Comparison of ENCODE assay signal across 27 cellular contexts in genomic region chr18:13362617-13363016, GRCh38.
"Had no signal": no experiment of that assay in that cellular context is flagged by ENCODE, and none has a peak within 500 bp of the region (broad histone marks: within the 10 kb centered on the region; RNA-seq: fewer than 3 reads in every experiment).

No MANE protein-coding gene starts in this region.

- H3K27me3 ChIP-seq: body of pancreas, colonic mucosa, dorsolateral prefrontal cortex, gastrocnemius medialis, left lung, right atrium auricular region had no signal

- H2AFZ ChIP-seq: neural progenitor cell had no signal

- H3K4me3 ChIP-seq: body of pancreas, colonic mucosa, dorsolateral prefrontal cortex, gastrocnemius medialis, left lung, lower lobe of right lung, neural progenitor cell, right atrium auricular region, smooth muscle cell had no signal

- H3K36me3 ChIP-seq: colonic mucosa, gastrocnemius medialis, left lung, lower lobe of right lung, neural progenitor cell, right atrium auricular region had no signal

- H3K9me3 ChIP-seq: body of pancreas, colonic mucosa, gastrocnemius medialis, left lung, lower lobe of right lung, right atrium auricular region had no signal

- ATAC-seq: activated CD8-positive, alpha-beta memory T cell treated with anti-CD3 and anti-CD28 coated beads, Interleukin-2, amount 10 ng/mL, durations not matched to agents 7 days and 5 days; activated CD8-positive, alpha-beta T cell treated with anti-CD3 and anti-CD28 coated beads, Interleukin-2, amount 10 ng/mL, durations not matched to agents 7 days and 5 days; body of pancreas; gastrocnemius medialis; left lung; lower lobe of right lung; naive thymus-derived CD8-positive, alpha-beta T cell; stimulated activated memory B cell treated with anti-CD40 and anti-IgM and Interleukin-4, amounts not matched to agents 10 μg/mL and 1 μg/mL and 100 μg/mL, for 72 hours; stimulated activated naive CD8-positive, alpha-beta T cell treated with anti-CD3 and anti-CD28 coated beads, Interleukin-15, amount 100 ng/mL, for 72 hours; WTC11 had no signal

- H3K27ac ChIP-seq: body of pancreas, colonic mucosa, dorsolateral prefrontal cortex, gastrocnemius medialis, left lung, lower lobe of right lung, neural progenitor cell, right atrium auricular region had no signal

- H3K4me1 ChIP-seq: body of pancreas, colonic mucosa, gastrocnemius medialis, lower lobe of right lung had no signal

- DNase-seq: activated CD4-positive, alpha-beta T cell treated with anti-CD3 and anti-CD28 coated beads for 1 hour; activated CD8-positive, alpha-beta memory T cell treated with anti-CD3 and anti-CD28 coated beads, Interleukin-2, amount 10 ng/mL, durations not matched to agents 7 days and 5 days; activated CD8-positive, alpha-beta T cell treated with anti-CD3 and anti-CD28 coated beads, Interleukin-2, amount 10 ng/mL, durations not matched to agents 7 days and 5 days; activated effector memory CD4-positive, alpha-beta T cell treated with Interleukin-2 at 50 U/mL for 16 hours; activated naive CD4-positive, alpha-beta T cell treated with Interleukin-2 at 50 U/mL for 16 hours; anterior cingulate cortex; body of pancreas; colonic mucosa; dorsolateral prefrontal cortex; effector memory CD4-positive, alpha-beta T cell; gastrocnemius medialis; glutamatergic neuron; left lung; lower lobe of right lung; mesenchymal stem cell; naive thymus-derived CD8-positive, alpha-beta T cell; occipital lobe; stimulated activated CD4-positive, alpha-beta T cell treated with anti-CD3 and anti-CD28 coated beads, Interleukin-1b, Interleukin-23, amount 100 ng/mL, for 48 hours; stimulated activated CD4-positive, alpha-beta T cell treated with anti-CD3 and anti-CD28 coated beads, Interleukin-4, amount 100 ng/mL, for 4 hours; stimulated activated CD8-positive, alpha-beta memory T cell treated with anti-CD3 and anti-CD28 coated beads, Interleukin-4, amount 100 ng/mL, for 48 hours; stimulated activated naive CD8-positive, alpha-beta T cell treated with anti-CD3 and anti-CD28 coated beads, Interleukin-15, amount 100 ng/mL, for 72 hours; substantia nigra had no signal

- H3K4me2 ChIP-seq: neural progenitor cell, smooth muscle cell had no signal
